Comparison of ENCODE assay signal across 1 cellular context in the genomic region with DNA sequence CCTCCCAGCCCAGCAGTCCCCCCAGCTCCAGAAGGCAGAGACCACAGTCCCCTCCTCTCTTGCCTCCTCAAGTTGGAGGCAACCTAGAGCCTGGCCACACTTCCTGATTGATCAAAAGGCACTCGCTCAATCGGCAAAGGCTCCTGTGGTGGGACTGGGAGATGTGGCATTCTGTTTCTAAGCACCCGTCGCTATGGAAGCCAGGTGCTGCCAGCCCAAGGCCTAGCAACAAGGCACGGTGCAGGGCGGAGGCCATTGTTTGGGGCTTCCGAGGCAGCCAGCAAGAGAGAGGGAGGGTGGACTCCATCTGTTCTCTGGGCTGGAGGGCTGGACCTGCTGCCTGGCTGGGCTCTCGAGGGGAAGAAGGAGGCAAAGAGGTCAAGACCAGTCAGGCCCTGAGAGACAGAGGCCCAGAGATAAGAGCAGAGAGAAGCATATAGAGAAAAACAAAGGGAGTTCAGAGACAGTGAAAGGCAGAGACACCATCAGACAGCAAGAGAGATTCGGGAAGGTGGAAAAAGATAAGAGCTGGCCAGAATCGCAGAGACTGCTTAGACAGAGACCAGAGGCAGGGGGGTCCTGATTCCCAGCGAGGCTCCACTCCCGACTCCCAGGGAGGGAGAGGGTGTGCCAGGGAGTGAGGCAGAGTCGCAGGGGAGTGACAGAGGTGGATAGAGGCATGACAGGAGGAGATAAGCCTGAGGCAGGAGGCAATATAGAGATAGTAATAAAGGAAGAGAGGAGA.
TF ChIP-seq lines count a peak whose summit lies in the region.

No MANE protein-coding gene starts in this region.

TF ChIP-seq in K562, 482 proteins besides CTCF, POLR2A, EP300 and RAD21 (continued from another document):
- TF ChIP-seq, protein P1, sequence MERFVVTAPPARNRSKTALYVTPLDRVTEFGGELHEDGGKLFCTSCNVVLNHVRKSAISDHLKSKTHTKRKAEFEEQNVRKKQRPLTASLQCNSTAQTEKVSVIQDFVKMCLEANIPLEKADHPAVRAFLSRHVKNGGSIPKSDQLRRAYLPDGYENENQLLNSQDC (CRISPR knock-in tag; IDR thresholded peaks at IDR 0.05): no peak
- TF ChIP-seq ATF7 (IDR thresholded peaks at IDR 0.05) (peak; percentile 19; the same call in 1 of the 2 replicates), ELF4 (CRISPR knock-in tag; IDR thresholded peaks at IDR 0.05) (peak; percentile 52; the same call in 1 of the 2 replicates), RFX1 (IDR thresholded peaks at IDR 0.05) (peak; percentile 73), CBX5 (IDR thresholded peaks at IDR 0.05; ENCODE audit: borderline replicate concordance, low read depth) (no peak), SMARCA4 (IDR thresholded peaks at IDR 0.05) (peak; percentile 82; the same call in 1 of the 2 replicates), CTBP1 (IDR thresholded peaks at IDR 0.05; ENCODE audit: borderline replicate concordance) (0 out of 2 replicates have a peak, but pooled peaks have one; percentile 74), GATA2 (CRISPR knock-in tag; IDR thresholded peaks at IDR 0.05) (peak; percentile 77), HDGF (IDR thresholded peaks at IDR 0.05) (no peak), KDM1A (IDR thresholded peaks at IDR 0.05) (peak; percentile 58 to 61; a peak in 2 of 4 replicates), MTA1 (IDR thresholded peaks at IDR 0.05; ENCODE audit: borderline replicate concordance) (peak; percentile 75), NFIC (IDR thresholded peaks at IDR 0.05) (peak; percentile 64), MTA2 (IDR thresholded peaks at IDR 0.05; ENCODE audit: low read depth) (peak; percentile 81), ARID2 (IDR thresholded peaks at IDR 0.05) (no peak), SP2 (IDR thresholded peaks at IDR 0.05; ENCODE audit: extremely low read depth, low read depth, low read length, poor library complexity, severe bottlenecking) (no peak), TRIM24 (IDR thresholded peaks at IDR 0.05) (0 out of 4 replicates have a peak, but pooled peaks have one; percentile 46 to 69), SMARCE1 (IDR thresholded peaks at IDR 0.05) (peak; percentile 57; the same call in 1 of the 2 replicates), ARID1B (IDR thresholded peaks at IDR 0.05) (peak; percentile 91), MBD2 (IDR thresholded peaks at IDR 0.05; ENCODE audit: borderline replicate concordance, low read depth) (0 out of 2 replicates have a peak, but pooled peaks have one; percentile 35), STAT5A (IDR thresholded peaks at IDR 0.05; ENCODE audit: borderline replicate concordance, low read length) (no peak), CXXC5 (CRISPR knock-in tag; IDR thresholded peaks at IDR 0.05) (peak; percentile 28), PHB2 (IDR thresholded peaks at IDR 0.05; ENCODE audit: low read depth) (peak; percentile 68), NFYB (IDR thresholded peaks at IDR 0.05; ENCODE audit: extremely low read depth, insufficient read length) (no peak), SMARCC2 (IDR thresholded peaks at IDR 0.05; ENCODE audit: low read depth) (peak; percentile 40; the same call in 1 of the 2 replicates), KLF16 (IDR thresholded peaks at IDR 0.05) (peak; percentile 56; the same call in 1 of the 2 replicates), CBFA2T2 (conservative IDR thresholded peaks at IDR 0.05) (peak; percentile 88), ZNF77 (CRISPR knock-in tag; IDR thresholded peaks at IDR 0.05) (no peak), NCOR1 (IDR thresholded peaks at IDR 0.05) (peak; percentile 83)
- TF ChIP-seq, protein P2, sequence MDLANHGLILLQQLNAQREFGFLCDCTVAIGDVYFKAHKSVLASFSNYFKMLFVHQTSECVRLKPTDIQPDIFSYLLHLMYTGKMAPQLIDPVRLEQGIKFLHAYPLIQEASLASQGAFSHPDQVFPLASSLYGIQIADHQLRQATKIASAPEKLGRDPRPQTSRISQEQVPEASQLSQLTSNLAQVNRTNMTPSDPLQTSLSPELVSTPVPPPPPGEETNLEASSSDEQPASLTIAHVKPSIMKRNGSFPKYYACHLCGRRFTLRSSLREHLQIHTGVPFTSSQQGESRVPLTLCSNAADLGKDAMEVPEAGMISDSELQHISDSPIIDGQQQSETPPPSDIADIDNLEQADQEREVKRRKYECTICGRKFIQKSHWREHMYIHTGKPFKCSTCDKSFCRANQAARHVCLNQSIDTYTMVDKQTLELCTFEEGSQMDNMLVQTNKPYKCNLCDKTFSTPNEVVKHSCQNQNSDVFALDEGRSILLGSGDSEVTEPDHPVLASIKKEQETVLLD (IDR thresholded peaks at IDR 0.05): peak; percentile 66; the same call in 1 of the 2 replicates
- TF ChIP-seq, protein P3, sequence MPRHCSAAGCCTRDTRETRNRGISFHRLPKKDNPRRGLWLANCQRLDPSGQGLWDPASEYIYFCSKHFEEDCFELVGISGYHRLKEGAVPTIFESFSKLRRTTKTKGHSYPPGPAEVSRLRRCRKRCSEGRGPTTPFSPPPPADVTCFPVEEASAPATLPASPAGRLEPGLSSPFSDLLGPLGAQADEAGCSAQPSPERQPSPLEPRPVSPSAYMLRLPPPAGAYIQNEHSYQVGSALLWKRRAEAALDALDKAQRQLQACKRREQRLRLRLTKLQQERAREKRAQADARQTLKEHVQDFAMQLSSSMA (CRISPR knock-in tag; IDR thresholded peaks at IDR 0.05): no peak
- TF ChIP-seq, protein P4, sequence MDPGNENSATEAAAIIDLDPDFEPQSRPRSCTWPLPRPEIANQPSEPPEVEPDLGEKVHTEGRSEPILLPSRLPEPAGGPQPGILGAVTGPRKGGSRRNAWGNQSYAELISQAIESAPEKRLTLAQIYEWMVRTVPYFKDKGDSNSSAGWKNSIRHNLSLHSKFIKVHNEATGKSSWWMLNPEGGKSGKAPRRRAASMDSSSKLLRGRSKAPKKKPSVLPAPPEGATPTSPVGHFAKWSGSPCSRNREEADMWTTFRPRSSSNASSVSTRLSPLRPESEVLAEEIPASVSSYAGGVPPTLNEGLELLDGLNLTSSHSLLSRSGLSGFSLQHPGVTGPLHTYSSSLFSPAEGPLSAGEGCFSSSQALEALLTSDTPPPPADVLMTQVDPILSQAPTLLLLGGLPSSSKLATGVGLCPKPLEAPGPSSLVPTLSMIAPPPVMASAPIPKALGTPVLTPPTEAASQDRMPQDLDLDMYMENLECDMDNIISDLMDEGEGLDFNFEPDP (CRISPR knock-in tag; IDR thresholded peaks at IDR 0.05): no peak
- TF ChIP-seq, protein P5, sequence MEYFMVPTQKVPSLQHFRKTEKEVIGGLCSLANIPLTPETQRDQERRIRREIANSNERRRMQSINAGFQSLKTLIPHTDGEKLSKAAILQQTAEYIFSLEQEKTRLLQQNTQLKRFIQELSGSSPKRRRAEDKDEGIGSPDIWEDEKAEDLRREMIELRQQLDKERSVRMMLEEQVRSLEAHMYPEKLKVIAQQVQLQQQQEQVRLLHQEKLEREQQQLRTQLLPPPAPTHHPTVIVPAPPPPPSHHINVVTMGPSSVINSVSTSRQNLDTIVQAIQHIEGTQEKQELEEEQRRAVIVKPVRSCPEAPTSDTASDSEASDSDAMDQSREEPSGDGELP (CRISPR knock-in tag; IDR thresholded peaks at IDR 0.05; ENCODE audit: borderline replicate concordance): no peak
- TF ChIP-seq, protein P6, sequence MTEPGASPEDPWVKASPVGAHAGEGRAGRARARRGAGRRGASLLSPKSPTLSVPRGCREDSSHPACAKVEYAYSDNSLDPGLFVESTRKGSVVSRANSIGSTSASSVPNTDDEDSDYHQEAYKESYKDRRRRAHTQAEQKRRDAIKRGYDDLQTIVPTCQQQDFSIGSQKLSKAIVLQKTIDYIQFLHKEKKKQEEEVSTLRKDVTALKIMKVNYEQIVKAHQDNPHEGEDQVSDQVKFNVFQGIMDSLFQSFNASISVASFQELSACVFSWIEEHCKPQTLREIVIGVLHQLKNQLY (CRISPR knock-in tag; conservative IDR thresholded peaks at IDR 0.05): no peak
- TF ChIP-seq, protein P7, sequence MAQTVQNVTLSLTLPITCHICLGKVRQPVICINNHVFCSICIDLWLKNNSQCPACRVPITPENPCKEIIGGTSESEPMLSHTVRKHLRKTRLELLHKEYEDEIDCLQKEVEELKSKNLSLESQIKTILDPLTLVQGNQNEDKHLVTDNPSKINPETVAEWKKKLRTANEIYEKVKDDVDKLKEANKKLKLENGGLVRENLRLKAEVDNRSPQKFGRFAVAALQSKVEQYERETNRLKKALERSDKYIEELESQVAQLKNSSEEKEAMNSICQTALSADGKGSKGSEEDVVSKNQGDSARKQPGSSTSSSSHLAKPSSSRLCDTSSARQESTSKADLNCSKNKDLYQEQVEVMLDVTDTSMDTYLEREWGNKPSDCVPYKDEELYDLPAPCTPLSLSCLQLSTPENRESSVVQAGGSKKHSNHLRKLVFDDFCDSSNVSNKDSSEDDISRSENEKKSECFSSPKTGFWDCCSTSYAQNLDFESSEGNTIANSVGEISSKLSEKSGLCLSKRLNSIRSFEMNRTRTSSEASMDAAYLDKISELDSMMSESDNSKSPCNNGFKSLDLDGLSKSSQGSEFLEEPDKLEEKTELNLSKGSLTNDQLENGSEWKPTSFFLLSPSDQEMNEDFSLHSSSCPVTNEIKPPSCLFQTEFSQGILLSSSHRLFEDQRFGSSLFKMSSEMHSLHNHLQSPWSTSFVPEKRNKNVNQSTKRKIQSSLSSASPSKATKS (CRISPR knock-in tag; IDR thresholded peaks at IDR 0.05): no peak
- TF ChIP-seq, protein P8, sequence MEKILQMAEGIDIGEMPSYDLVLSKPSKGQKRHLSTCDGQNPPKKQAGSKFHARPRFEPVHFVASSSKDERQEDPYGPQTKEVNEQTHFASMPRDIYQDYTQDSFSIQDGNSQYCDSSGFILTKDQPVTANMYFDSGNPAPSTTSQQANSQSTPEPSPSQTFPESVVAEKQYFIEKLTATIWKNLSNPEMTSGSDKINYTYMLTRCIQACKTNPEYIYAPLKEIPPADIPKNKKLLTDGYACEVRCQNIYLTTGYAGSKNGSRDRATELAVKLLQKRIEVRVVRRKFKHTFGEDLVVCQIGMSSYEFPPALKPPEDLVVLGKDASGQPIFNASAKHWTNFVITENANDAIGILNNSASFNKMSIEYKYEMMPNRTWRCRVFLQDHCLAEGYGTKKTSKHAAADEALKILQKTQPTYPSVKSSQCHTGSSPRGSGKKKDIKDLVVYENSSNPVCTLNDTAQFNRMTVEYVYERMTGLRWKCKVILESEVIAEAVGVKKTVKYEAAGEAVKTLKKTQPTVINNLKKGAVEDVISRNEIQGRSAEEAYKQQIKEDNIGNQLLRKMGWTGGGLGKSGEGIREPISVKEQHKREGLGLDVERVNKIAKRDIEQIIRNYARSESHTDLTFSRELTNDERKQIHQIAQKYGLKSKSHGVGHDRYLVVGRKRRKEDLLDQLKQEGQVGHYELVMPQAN (IDR thresholded peaks at IDR 0.05; ENCODE audit: borderline replicate concordance): peak; percentile 52; the same call in 1 of the 2 replicates
- TF ChIP-seq, protein P9, sequence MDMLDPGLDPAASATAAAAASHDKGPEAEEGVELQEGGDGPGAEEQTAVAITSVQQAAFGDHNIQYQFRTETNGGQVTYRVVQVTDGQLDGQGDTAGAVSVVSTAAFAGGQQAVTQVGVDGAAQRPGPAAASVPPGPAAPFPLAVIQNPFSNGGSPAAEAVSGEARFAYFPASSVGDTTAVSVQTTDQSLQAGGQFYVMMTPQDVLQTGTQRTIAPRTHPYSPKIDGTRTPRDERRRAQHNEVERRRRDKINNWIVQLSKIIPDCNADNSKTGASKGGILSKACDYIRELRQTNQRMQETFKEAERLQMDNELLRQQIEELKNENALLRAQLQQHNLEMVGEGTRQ (CRISPR knock-in tag; IDR thresholded peaks at IDR 0.05): no peak
- TF ChIP-seq, protein P10, sequence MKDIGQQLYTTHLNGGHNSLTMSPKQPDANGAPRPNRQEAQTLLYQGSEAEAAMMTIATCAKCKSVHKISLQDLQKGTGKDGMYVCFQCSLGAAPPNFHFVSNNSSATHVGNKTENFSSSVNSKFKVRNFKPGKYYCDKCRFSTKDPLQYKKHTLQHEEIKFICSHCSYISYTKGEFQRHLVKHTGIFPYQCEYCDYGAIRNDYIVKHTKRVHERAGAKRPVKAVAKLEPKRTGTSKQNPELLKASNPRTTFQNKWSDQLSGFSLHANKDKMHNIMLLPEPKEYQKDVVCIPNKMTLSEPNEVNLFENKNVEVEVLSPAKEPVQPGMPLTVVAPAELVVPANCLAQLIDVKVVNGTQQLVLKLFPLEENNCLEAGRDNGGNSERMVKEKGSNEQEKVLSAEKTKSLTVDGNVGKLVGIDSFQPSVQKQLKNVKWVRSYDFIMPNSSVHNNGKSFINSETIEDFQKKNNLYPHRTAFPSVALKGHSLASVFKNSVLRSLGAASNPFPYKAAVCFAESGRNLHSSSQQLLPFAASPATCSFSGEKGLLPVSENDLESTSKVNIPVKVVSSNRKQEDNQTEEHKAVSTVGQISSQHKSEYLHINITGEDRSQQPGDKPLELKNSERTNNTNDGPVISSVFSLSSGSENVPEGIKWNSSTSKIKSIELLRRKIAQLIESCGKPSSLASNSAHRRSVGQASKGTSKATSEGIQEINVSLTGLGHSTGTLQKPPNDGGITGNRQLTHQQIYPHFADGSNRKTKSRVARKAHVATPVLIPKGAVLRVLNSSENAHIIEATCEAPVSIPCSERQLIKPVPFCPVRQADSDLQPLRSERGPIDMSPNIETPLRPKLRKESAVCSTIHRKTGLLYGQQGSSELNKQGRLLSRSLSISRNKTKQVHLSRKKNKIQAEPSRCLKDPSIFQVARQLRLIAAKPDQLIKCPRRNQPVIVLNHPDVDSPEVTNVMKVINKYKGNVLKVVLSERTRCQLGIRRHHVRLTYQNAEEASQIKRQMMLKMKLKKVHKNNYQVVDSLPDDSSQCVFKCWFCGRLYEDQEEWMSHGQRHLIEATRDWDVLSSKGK (CRISPR knock-in tag; IDR thresholded peaks at IDR 0.05): no peak
- TF ChIP-seq, protein P11, sequence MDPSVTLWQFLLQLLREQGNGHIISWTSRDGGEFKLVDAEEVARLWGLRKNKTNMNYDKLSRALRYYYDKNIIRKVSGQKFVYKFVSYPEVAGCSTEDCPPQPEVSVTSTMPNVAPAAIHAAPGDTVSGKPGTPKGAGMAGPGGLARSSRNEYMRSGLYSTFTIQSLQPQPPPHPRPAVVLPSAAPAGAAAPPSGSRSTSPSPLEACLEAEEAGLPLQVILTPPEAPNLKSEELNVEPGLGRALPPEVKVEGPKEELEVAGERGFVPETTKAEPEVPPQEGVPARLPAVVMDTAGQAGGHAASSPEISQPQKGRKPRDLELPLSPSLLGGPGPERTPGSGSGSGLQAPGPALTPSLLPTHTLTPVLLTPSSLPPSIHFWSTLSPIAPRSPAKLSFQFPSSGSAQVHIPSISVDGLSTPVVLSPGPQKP (CRISPR knock-in tag; IDR thresholded peaks at IDR 0.05): no peak
